1 cellular context compared by ENCODE assay signal in the genomic region with DNA sequence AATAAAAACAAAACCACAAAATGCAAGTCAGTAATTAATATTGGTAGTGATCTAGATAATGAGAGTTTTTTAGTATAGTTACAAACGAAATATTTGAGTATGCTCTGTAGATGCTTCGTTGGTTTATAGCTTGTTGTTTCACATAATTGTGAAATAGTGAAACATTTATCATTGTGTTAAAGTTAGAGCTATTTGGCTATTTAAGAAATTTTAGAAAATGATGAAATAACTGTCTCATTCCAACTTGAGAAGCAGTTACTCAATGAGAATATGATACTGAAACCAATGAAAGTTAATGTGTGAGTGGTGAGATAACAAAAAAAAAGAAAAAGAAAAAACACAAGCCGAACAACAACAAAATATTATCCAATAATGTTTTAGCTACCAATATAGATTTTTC.
TF ChIP-seq lines count a peak whose summit lies in the region.

No MANE protein-coding gene starts in this region.

TF ChIP-seq in GM23338, 12 proteins besides CTCF, POLR2A, EP300 and RAD21 (continued from another document):
- TF ChIP-seq, protein P1, sequence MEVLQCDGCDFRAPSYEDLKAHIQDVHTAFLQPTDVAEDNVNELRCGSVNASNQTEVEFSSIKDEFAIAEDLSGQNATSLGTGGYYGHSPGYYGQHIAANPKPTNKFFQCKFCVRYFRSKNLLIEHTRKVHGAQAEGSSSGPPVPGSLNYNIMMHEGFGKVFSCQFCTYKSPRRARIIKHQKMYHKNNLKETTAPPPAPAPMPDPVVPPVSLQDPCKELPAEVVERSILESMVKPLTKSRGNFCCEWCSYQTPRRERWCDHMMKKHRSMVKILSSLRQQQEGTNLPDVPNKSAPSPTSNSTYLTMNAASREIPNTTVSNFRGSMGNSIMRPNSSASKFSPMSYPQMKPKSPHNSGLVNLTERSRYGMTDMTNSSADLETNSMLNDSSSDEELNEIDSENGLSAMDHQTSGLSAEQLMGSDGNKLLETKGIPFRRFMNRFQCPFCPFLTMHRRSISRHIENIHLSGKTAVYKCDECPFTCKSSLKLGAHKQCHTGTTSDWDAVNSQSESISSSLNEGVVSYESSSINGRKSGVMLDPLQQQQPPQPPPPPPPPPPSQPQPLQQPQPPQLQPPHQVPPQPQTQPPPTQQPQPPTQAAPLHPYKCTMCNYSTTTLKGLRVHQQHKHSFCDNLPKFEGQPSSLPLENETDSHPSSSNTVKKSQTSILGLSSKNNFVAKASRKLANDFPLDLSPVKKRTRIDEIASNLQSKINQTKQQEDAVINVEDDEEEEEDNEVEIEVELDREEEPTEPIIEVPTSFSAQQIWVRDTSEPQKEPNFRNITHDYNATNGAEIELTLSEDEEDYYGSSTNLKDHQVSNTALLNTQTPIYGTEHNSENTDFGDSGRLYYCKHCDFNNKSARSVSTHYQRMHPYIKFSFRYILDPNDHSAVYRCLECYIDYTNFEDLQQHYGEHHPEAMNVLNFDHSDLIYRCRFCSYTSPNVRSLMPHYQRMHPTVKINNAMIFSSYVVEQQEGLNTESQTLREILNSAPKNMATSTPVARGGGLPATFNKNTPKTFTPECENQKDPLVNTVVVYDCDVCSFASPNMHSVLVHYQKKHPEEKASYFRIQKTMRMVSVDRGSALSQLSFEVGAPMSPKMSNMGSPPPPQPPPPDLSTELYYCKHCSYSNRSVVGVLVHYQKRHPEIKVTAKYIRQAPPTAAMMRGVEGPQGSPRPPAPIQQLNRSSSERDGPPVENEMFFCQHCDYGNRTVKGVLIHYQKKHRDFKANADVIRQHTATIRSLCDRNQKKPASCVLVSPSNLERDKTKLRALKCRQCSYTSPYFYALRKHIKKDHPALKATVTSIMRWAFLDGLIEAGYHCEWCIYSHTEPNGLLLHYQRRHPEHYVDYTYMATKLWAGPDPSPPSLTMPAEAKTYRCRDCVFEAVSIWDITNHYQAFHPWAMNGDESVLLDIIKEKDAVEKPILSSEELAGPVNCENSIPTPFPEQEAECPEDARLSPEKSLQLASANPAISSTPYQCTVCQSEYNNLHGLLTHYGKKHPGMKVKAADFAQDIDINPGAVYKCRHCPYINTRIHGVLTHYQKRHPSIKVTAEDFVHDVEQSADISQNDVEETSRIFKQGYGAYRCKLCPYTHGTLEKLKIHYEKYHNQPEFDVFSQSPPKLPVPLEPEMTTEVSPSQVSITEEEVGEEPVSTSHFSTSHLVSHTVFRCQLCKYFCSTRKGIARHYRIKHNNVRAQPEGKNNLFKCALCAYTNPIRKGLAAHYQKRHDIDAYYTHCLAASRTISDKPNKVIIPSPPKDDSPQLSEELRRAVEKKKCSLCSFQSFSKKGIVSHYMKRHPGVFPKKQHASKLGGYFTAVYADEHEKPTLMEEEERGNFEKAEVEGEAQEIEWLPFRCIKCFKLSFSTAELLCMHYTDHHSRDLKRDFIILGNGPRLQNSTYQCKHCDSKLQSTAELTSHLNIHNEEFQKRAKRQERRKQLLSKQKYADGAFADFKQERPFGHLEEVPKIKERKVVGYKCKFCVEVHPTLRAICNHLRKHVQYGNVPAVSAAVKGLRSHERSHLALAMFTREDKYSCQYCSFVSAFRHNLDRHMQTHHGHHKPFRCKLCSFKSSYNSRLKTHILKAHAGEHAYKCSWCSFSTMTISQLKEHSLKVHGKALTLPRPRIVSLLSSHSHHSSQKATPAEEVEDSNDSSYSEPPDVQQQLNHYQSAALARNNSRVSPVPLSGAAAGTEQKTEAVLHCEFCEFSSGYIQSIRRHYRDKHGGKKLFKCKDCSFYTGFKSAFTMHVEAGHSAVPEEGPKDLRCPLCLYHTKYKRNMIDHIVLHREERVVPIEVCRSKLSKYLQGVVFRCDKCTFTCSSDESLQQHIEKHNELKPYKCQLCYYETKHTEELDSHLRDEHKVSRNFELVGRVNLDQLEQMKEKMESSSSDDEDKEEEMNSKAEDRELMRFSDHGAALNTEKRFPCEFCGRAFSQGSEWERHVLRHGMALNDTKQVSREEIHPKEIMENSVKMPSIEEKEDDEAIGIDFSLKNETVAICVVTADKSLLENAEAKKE (CRISPR knock-in tag; IDR thresholded peaks at IDR 0.05) = no peak
- TF ChIP-seq, protein P2, sequence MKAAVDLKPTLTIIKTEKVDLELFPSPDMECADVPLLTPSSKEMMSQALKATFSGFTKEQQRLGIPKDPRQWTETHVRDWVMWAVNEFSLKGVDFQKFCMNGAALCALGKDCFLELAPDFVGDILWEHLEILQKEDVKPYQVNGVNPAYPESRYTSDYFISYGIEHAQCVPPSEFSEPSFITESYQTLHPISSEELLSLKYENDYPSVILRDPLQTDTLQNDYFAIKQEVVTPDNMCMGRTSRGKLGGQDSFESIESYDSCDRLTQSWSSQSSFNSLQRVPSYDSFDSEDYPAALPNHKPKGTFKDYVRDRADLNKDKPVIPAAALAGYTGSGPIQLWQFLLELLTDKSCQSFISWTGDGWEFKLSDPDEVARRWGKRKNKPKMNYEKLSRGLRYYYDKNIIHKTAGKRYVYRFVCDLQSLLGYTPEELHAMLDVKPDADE (IDR thresholded peaks at IDR 0.05) = no peak
- no peak for TF ChIP-seq JUNB (IDR thresholded peaks at IDR 0.05; ENCODE audit: unreplicated experiment)
